Comparison of ENCODE assay signal across 14 cellular contexts in the genomic region with DNA sequence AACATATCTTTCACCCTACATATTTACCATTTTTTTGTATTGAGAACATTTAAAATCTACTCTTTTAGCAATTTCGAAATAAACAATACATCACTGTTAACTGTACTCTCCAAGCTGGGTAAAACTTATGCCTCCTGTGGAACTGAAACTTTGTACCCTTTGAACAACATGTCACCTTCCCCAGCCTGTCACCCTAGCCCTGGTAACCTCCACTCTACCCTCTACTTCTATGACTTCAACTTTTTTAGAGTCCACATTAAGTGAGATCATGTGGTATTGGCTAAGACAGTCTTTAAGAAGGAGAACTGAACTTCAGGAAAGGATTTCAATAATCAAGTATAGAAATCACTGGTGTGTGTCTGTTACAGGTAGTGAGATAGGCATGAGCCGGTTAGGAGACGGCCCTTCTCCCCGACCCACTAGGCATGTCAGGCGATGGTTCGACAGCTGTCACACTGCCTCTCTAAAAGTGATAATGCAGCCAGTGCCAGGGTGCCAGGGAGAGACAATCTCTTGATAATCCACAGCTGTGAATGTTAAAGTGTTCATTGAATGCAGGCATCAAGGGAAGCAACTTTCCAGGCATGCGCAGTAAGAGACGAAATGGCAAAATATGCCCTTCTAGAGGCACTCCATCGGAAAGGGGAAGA.
A peak's percentile ranks its signal among the peaks of the same experiment; 100 is the strongest.
DNase-seq lines count a peak whose midpoint lies in the region; ATAC-seq and TF ChIP-seq lines count a peak whose summit lies in the region.
"Had no signal": no experiment of that assay in that cellular context is flagged by ENCODE, and none has a peak within 500 bp of the region (broad histone marks: within the 10 kb centered on the region; RNA-seq: fewer than 3 reads in every experiment).

No MANE protein-coding gene starts in this region.

- H4K91ac ChIP-seq in IMR-90 (ENCODE audit: insufficient read depth, low read depth, low read length), result no peak overlapping the region

- no peak overlapping the region for H3K4me2 ChIP-seq in IMR-90 (ENCODE audit: low read depth, low read length)

- no peak for ATAC-seq in IMR-90 (ENCODE audit: low read depth)
- ATAC-seq in lower lobe of right lung, result peak; percentile 39 to 68
- peak; percentile 23 to 44 for ATAC-seq in stimulated activated naive B cell treated with anti-CD40 and anti-IgM and Interleukin-4, amounts not matched to agents 10 μg/mL and 1 μg/mL and 100 μg/mL, for 72 hours (replicated peaks)
- no peak for ATAC-seq in T-helper 17 cell
- ATAC-seq: CD8-positive, alpha-beta T cell had no signal

- peaks cover 0 to 7% of the 10 kb centered on the region in 2 donors for H3K4me1 Mint-ChIP-seq in stimulated activated naive B cell treated with anti-CD40 and anti-IgM and Interleukin-4, amounts not matched to agents 10 μg/mL and 1 μg/mL and 100 μg/mL, for 72 hours
- H3K4me1 Mint-ChIP-seq in T-helper 17 cell, result no peaks in the 10 kb centered on the region
- peaks cover 9% of the 10 kb centered on the region for H3K4me1 Mint-ChIP-seq in CD14-positive monocyte

- CTCF ChIA-PET in IMR-90 (lab: Yijun Ruan, JAX), result no interaction called here

- H3K4me3 Mint-ChIP-seq in stimulated activated naive B cell treated with anti-CD40 and anti-IgM and Interleukin-4, amounts not matched to agents 10 μg/mL and 1 μg/mL and 100 μg/mL, for 72 hours, result no peak overlapping the region
- H3K4me3 Mint-ChIP-seq in T-helper 17 cell (no peak overlapping the region), CD14-positive monocyte (no peak overlapping the region)
- H3K4me3 Mint-ChIP-seq: CD8-positive, alpha-beta T cell; H9; IgD-negative memory B cell had no signal

- TF ChIP-seq RAD21 in IMR-90 (IDR thresholded peaks at IDR 0.05; ENCODE audit: low read length), result no peak

- no peak overlapping the region for H3K4ac ChIP-seq in IMR-90 (ENCODE audit: low read depth, low read length)

- no peak for DNase-seq in IMR-90
- DNase-seq in NCI-H524 (lab: John Stamatoyannopoulos, UW), result peak; percentile 21 to 72
- DNase-seq in lower lobe of right lung, result no peak
- no peak for DNase-seq in stimulated activated naive B cell treated with anti-CD40 and anti-IgM and Interleukin-4, amounts not matched to agents 10 μg/mL and 1 μg/mL and 100 μg/mL, for 72 hours
- no peak for DNase-seq in T-helper 17 cell
- DNase-seq in CD14-positive monocyte (ENCODE audit: low spot score), result no peak
- no peak for DNase-seq in activated T-cell treated with anti-CD3 and anti-CD28 coated beads, Interleukin-2, amount 50 U/mL, for 1 hour
- DNase-seq: ACHN; Calu3; CD8-positive, alpha-beta T cell; H9; KBM-7 had no signal

- H4K20me1 ChIP-seq in IMR-90 (ENCODE audit: insufficient read depth, low read length), result no peaks in the 10 kb centered on the region

- in situ Hi-C loops in IMR-90 (cut with MboI; ENCODE audit: low sequenced_read_pairs), result no loop called here

- no peak overlapping the region for H3K27ac Mint-ChIP-seq in stimulated activated naive B cell treated with anti-CD40 and anti-IgM and Interleukin-4, amounts not matched to agents 10 μg/mL and 1 μg/mL and 100 μg/mL, for 72 hours
- H3K27ac Mint-ChIP-seq in T-helper 17 cell (no peak overlapping the region), CD14-positive monocyte (peak overlapping the region in 1 of 7 donors; percentile 25)
- H3K27ac Mint-ChIP-seq: CD8-positive, alpha-beta T cell; H9 had no signal

- intact Hi-C loops in IMR-90 (cut with micrococcal nuclease) (no loop called here), lower lobe of right lung (cut with DNase I) (no loop called here), CD14-positive monocyte (cut with micrococcal nuclease) (no loop called here)

- H3K23ac ChIP-seq in IMR-90 (ENCODE audit: low read depth, low read length), result no peak overlapping the region

- no peak overlapping the region for H2BK5ac ChIP-seq in IMR-90 (ENCODE audit: low read depth, low read length, poor library complexity, severe bottlenecking)

- no peak overlapping the region for H4K5ac ChIP-seq in IMR-90 (ENCODE audit: low read depth, low read length)

- H3K27me3 Mint-ChIP-seq in stimulated activated naive B cell treated with anti-CD40 and anti-IgM and Interleukin-4, amounts not matched to agents 10 μg/mL and 1 μg/mL and 100 μg/mL, for 72 hours, result peaks cover 28 to 30% of the 10 kb centered on the region in 2 donors
- H3K27me3 Mint-ChIP-seq in T-helper 17 cell, result no peaks in the 10 kb centered on the region
- H3K27me3 Mint-ChIP-seq in CD14-positive monocyte (ENCODE audit: low read depth in 3 of 3), result peaks cover 2 to 4% (median 2%) of the 10 kb centered on the region in 3 donors

- TF ChIP-seq POLR2A in IMR-90 (IDR thresholded peaks at IDR 0.05; ENCODE audit: low read depth, low read length), result no peak

- no peaks in the 10 kb centered on the region for H3K36me3 Mint-ChIP-seq in stimulated activated naive B cell treated with anti-CD40 and anti-IgM and Interleukin-4, amounts not matched to agents 10 μg/mL and 1 μg/mL and 100 μg/mL, for 72 hours
- H3K36me3 Mint-ChIP-seq in T-helper 17 cell (ENCODE audit: low read depth), result no peaks in the 10 kb centered on the region
- H3K36me3 Mint-ChIP-seq in CD14-positive monocyte, result no peaks in the 10 kb centered on the region
- H3K36me3 Mint-ChIP-seq: CD8-positive, alpha-beta T cell; IgD-negative memory B cell had no signal

- H3K56ac ChIP-seq in IMR-90 (ENCODE audit: extremely low read depth, insufficient read depth, low read length), result no peak overlapping the region

- no peak overlapping the region; the same call in 1 of the 2 replicates for H2AK5ac ChIP-seq in IMR-90 (ENCODE audit: low read depth, low read length)

- H3K4me1 ChIP-seq in IMR-90 (ENCODE audit: control insufficient read depth, insufficient read depth, low read length) (no peaks in the 10 kb centered on the region), lower lobe of right lung (peaks cover 12% of the 10 kb centered on the region)

- peak overlapping the region; percentile 14 for H2AFZ ChIP-seq in IMR-90 (replicated peaks; ENCODE audit: low read length, poor library complexity)

- H3K36me3 ChIP-seq in IMR-90 (ENCODE audit: control insufficient read depth, insufficient read depth, low read length), result no peaks in the 10 kb centered on the region
- H3K36me3 ChIP-seq in lower lobe of right lung, result no peaks in the 10 kb centered on the region

- no peak overlapping the region for H2BK120ac ChIP-seq in IMR-90 (ENCODE audit: low read depth, low read length)

- H3K27ac ChIP-seq in IMR-90 (ENCODE audit: insufficient read depth, low read length), result no peak overlapping the region
- H3K27ac ChIP-seq in lower lobe of right lung, result no peak overlapping the region
- H3K27ac ChIP-seq: C4-2B had no signal

- H3K9me3 Mint-ChIP-seq in stimulated activated naive B cell treated with anti-CD40 and anti-IgM and Interleukin-4, amounts not matched to agents 10 μg/mL and 1 μg/mL and 100 μg/mL, for 72 hours, result no peaks in the 10 kb centered on the region
- peaks cover 0 to 6% (median 2%) of the 10 kb centered on the region in 7 donors for H3K9me3 Mint-ChIP-seq in CD14-positive monocyte
- H3K9me3 Mint-ChIP-seq: CD8-positive, alpha-beta T cell; H9; IgD-negative memory B cell had no signal

- BruUV-seq in IMR-90 (replicated peaks; lab: Mats Ljungman, UMichigan), result no TSS peak

- H3K9me3 ChIP-seq in IMR-90 (ENCODE audit: control insufficient read depth, insufficient read depth, low read length), result no peaks in the 10 kb centered on the region
- no peaks in the 10 kb centered on the region for H3K9me3 ChIP-seq in lower lobe of right lung
- H3K9me3 ChIP-seq in T-helper 17 cell (ENCODE audit: control insufficient read depth, low read length, poor library complexity, severe bottlenecking), result no peaks in the 10 kb centered on the region

- H3K18ac ChIP-seq in IMR-90 (ENCODE audit: low read depth, low read length), result no peak overlapping the region

- H3K4me3 ChIP-seq in IMR-90 (ENCODE audit: insufficient read depth, low read depth, low read length), result no peak overlapping the region
- no peak overlapping the region for H3K4me3 ChIP-seq in lower lobe of right lung

- TF ChIP-seq CTCF in IMR-90 (conservative IDR thresholded peaks at IDR 0.05; ENCODE audit: low read depth, low read length), result no peak
- no peak for TF ChIP-seq CTCF in lower lobe of right lung (IDR thresholded peaks at IDR 0.05)
- no peak for TF ChIP-seq CTCF in CD14-positive monocyte (IDR thresholded peaks at IDR 0.05)

- dilution Hi-C loops in IMR-90 (cut with HindIII; ENCODE audit: low sequenced_read_pairs, unreplicated experiment), result no loop called here

- WGBS in IMR-90 (ENCODE audit: extremely low coverage in 2 of 2, insufficient read length in 1 of 2), 2 experiments, result 94% methylated on average over 3 of the region's 9 CpGs; no CpG with 5 or more reads in 1 of the 2 experiments

- H3K9ac ChIP-seq in IMR-90 (ENCODE audit: low read depth, low read length), result no peak overlapping the region

- no peak overlapping the region for H2AK9ac ChIP-seq in IMR-90 (replicated peaks; ENCODE audit: low read depth, low read length, poor library complexity)

- no peak overlapping the region for H2BK20ac ChIP-seq in IMR-90 (ENCODE audit: low read depth, low read length)

- H3K27me3 ChIP-seq in IMR-90 (ENCODE audit: control insufficient read depth, insufficient read depth, low read length) (no peaks in the 10 kb centered on the region), lower lobe of right lung (ENCODE audit: low read depth) (no peaks in the 10 kb centered on the region)

- H4K8ac ChIP-seq in IMR-90 (ENCODE audit: low read depth in 2 of 2, low read length in 2 of 2), result no peak overlapping the region

- H3K9me1 ChIP-seq in IMR-90 (ENCODE audit: insufficient read depth, low read length), result peaks cover 2% of the 10 kb centered on the region; the same call in 1 of the 2 replicates

- no peaks in the 10 kb centered on the region for H3K79me1 ChIP-seq in IMR-90 (ENCODE audit: low read depth in 1 of 2, low read length in 2 of 2)

- H3K14ac ChIP-seq in IMR-90 (replicated peaks; ENCODE audit: low read depth, low read length), result no peak overlapping the region

- H2BK15ac ChIP-seq in IMR-90 (ENCODE audit: low read depth, low read length), result no peak overlapping the region

- POLR2A ChIA-PET in IMR-90 (lab: Charles Lee; ENCODE audit: unreplicated experiment), result no interaction called here

TF ChIP-seq in IMR-90, 13 proteins besides CTCF, POLR2A, EP300 and RAD21 (continues in another document):
- TF ChIP-seq FOS (IDR thresholded peaks at IDR 0.05; ENCODE audit: low read depth, low read length), result no peak
- no peak for TF ChIP-seq MXI1 (IDR thresholded peaks at IDR 0.05; ENCODE audit: borderline replicate concordance, low read depth, low read length)
- TF ChIP-seq, protein P1, sequence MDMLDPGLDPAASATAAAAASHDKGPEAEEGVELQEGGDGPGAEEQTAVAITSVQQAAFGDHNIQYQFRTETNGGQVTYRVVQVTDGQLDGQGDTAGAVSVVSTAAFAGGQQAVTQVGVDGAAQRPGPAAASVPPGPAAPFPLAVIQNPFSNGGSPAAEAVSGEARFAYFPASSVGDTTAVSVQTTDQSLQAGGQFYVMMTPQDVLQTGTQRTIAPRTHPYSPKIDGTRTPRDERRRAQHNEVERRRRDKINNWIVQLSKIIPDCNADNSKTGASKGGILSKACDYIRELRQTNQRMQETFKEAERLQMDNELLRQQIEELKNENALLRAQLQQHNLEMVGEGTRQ (IDR thresholded peaks at IDR 0.05; ENCODE audit: low read depth, low read length), result no peak
- no peak for TF ChIP-seq CEBPB (IDR thresholded peaks at IDR 0.05; ENCODE audit: low read depth, low read length)
- TF ChIP-seq BHLHE40 (IDR thresholded peaks at IDR 0.05; ENCODE audit: low read depth, low read length), result no peak
- no peak for TF ChIP-seq RFX5 (IDR thresholded peaks at IDR 0.05; ENCODE audit: low read depth, low read length)

Comparison
In these comparisons a context has a peak if more than half of its experiments do, and no peak if none do; other contexts are left out.
1. ATAC-seq: peak in lower lobe of right lung (2 of 2) and stimulated activated naive B cell treated with anti-CD40 and anti-IgM and Interleukin-4, amounts not matched to agents 10 μg/mL and 1 μg/mL and 100 μg/mL, for 72 hours (2 of 2); none in IMR-90 (single experiment) and T-helper 17 cell (single experiment).
2. DNase-seq: peak in NCI-H524 (2 of 2); none in IMR-90 (single experiment), lower lobe of right lung (single experiment), stimulated activated naive B cell treated with anti-CD40 and anti-IgM and Interleukin-4, amounts not matched to agents 10 μg/mL and 1 μg/mL and 100 μg/mL, for 72 hours (single experiment), T-helper 17 cell (0 of 3), CD14-positive monocyte (single experiment) and activated T-cell treated with anti-CD3 and anti-CD28 coated beads, Interleukin-2, amount 50 U/mL, for 1 hour (single experiment).